In the genomic region with DNA sequence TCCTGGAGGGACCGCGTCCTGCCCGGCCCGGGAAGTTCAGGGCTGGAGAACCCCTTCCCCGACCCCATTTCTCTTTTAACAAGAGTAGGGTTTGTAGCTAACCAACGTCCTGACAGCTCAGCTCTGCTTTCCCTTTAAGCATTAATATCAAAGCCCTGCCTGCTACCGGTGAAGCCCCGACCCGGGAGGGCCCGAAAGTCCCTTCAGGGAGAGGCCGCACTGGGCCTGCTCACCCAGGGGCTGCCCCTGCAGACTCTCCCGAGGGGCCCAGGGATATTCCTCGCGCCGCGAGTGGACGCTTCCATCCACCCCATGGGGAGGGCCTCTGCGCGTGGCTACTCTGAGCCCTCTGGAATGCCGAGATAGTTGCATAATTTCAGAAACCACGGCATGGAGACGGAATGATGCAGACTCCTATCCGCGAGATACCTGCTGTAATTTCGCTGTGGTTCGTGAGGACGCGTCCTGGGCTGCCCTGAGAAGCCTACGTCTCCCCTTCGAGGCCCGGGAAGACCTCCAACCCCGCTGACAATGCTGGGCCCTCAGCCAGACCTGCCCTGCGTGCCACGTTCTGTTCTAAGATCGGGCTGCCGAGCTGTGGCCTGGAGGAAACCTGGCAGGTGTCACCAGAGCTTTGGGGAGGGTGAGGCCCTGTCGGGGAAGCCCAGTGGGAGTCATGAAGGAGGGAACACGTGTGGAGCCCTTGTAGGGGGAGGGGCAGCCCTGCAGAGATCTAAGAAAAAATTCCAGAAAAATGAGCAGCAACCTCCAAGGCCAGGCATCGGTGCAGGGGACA, we compare ENCODE assay signal across 8 cellular contexts.
DNase-seq lines count a peak whose midpoint lies in the region; ATAC-seq and TF ChIP-seq lines count a peak whose summit lies in the region.

No MANE protein-coding gene starts in this region.

- peak overlapping the region; percentile 93 for H3K9ac ChIP-seq in OCI-LY3 (ENCODE audit: low read length)

- POLR2A ChIA-PET in HEK293T (lab: Yijun Ruan, JAX): interaction anchor here (1.0 to 3.0 kb wide), 7 partner anchors 18 to 106 kb away, joined by 3 to 22 read pairs (median 4); partner anchors contain the start of genes MAEA and UVSSA

- TF ChIP-seq CTCF in GM06990 (IDR thresholded peaks at IDR 0.05; ENCODE audit: insufficient read depth, low read length, poor library complexity, severe bottlenecking): peak; percentile 12
- no peak for TF ChIP-seq CTCF in OCI-LY3 (IDR thresholded peaks at IDR 0.05; ENCODE audit: low read depth, low read length)

- H3K27me3 ChIP-seq in GM06990 (replicated peaks; ENCODE audit: control insufficient read depth, insufficient read depth, low read length) (no peaks in the 10 kb centered on the region), OCI-LY3 (ENCODE audit: low read depth, low read length) (no peaks in the 10 kb centered on the region), iPS DF 6.9 (ENCODE audit: control insufficient read depth, insufficient read depth, low read length) (no peaks in the 10 kb centered on the region)

- TF ChIP-seq POLR2A in GM18505 (IDR thresholded peaks at IDR 0.05; ENCODE audit: borderline replicate concordance, extremely low read depth, insufficient read depth, insufficient read length): no peak

- CTCF ChIA-PET in HEK293T (lab: Yijun Ruan, JAX): interaction anchor here (0.6 kb wide), 1 partner anchor 19 kb away, joined by 3 read pairs; no protein-coding TSS in a partner anchor

- no peaks in the 10 kb centered on the region; the same call in none of the 2 replicates for H3K36me3 ChIP-seq in GM06990 (ENCODE audit: control insufficient read depth, insufficient read depth, low read length)
- H3K36me3 ChIP-seq in OCI-LY3 (replicated peaks; ENCODE audit: low read depth, low read length): peaks cover 38% of the 10 kb centered on the region
- H3K36me3 ChIP-seq in iPS DF 6.9 (ENCODE audit: control insufficient read depth, insufficient read depth, low read length): peaks cover 7% of the 10 kb centered on the region

- H3K27ac ChIP-seq in OCI-LY3 (ENCODE audit: low read length) (peak overlapping the region; percentile 83), iPS DF 6.9 (ENCODE audit: low read length) (no peak overlapping the region), skin epidermis (peak overlapping the region; percentile 91 to 100 (median 97))

- WGBS in iPS DF 6.9 (ENCODE audit: insufficient coverage, insufficient read length): no CpG with 5 or more reads among the region's 39 CpGs

- H3K9me3 ChIP-seq in OCI-LY3 (ENCODE audit: insufficient read depth, low read length) (peaks cover 21% of the 10 kb centered on the region; the same call in 1 of the 2 replicates), iPS DF 6.9 (ENCODE audit: control insufficient read depth, insufficient read depth, low read length) (0 out of 2 replicates have a peak, but pooled peaks cover 4% of the 10 kb centered on the region)

- DNase-seq in GM06990 (ENCODE audit: extremely low read depth, insufficient read length): peak; percentile 73
- peak; percentile 3 for DNase-seq in HEK293T (ENCODE audit: extremely low spot score)
- peak; percentile 93 for DNase-seq in amniotic epithelial cell (ENCODE audit: low read depth)
- no peak for DNase-seq in iPS DF 6.9 (ENCODE audit: low read depth, low spot score)

- H3K4me2 ChIP-seq in OCI-LY3 (ENCODE audit: low read length): peak overlapping the region; percentile 85

- H3K4me1 ChIP-seq in OCI-LY3 (ENCODE audit: low read length) (peaks cover 20% of the 10 kb centered on the region), iPS DF 6.9 (ENCODE audit: control insufficient read depth, insufficient read depth, low read length) (peaks cover 6% of the 10 kb centered on the region)

- H3K4me3 ChIP-seq in GM06990 (replicated peaks; ENCODE audit: low read depth, low read length) (peak overlapping the region; percentile 72), OCI-LY3 (ENCODE audit: low read length) (peak overlapping the region; percentile 86), iPS DF 6.9 (ENCODE audit: low read length) (peak overlapping the region; percentile 76; the same call in 1 of the 2 replicates), skin epidermis (peak overlapping the region; percentile 56 to 93 (median 63))

- peaks cover 24% of the 10 kb centered on the region for H4K20me1 ChIP-seq in OCI-LY3 (ENCODE audit: insufficient read depth, low read length)

- peak overlapping the region; percentile 42 for H2AFZ ChIP-seq in OCI-LY3 (ENCODE audit: low read depth, low read length)

- peaks cover 53% of the 10 kb centered on the region for H3K79me2 ChIP-seq in OCI-LY3 (ENCODE audit: low read length)

- ATAC-seq in HG03469 (IDR thresholded peaks at IDR 0.05; ENCODE audit: unreplicated experiment) (no peak), GM18505 (IDR thresholded peaks at IDR 0.05; ENCODE audit: unreplicated experiment) (no peak)

TF ChIP-seq in HEK293T, 16 proteins besides CTCF, POLR2A, EP300 and RAD21:
- TF ChIP-seq TARDBP (IDR thresholded peaks at IDR 0.05) (no peak), NFRKB (IDR thresholded peaks at IDR 0.05) (no peak), CTBP1 (IDR thresholded peaks at IDR 0.05; ENCODE audit: borderline replicate concordance) (no peak)
